Comparison of ENCODE assay signal across 2 cellular contexts in the genomic region with DNA sequence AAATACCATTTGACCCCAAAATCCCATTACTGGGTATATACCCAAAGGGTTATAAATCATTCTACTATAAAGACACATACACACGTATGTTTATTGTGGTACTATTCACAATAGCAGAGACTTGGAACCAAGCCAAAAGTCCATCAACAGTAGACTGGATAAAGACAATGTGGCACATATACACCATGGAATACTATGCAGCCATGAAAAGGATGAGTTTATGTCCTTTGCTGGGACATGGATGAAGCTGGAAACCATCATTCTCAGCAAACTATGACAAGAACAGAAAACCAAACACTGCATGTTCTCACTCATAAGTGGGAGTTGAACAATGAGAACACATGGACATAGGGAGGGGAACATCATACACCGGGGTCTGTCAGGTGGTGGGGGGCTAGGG. TPM values are rescaled to one million over a fixed set of nuclear protein-coding genes. Genes with fewer than 3 reads are reported as not detected.
"Had no signal": no experiment of that assay in that cellular context is flagged by ENCODE, and none has a peak within 500 bp of the region (broad histone marks: within the 10 kb centered on the region; RNA-seq: fewer than 3 reads in every experiment).

No MANE protein-coding gene starts in this region.

RNA-seq across cellular contexts. Expression of a gene that starts 49.6 kb away (rescaled TPM):
- total RNA-seq: G401, GM12878 had no signal
- polyA plus RNA-seq: GM12878 had no signal
